ENCODE assay signal across 25 cellular contexts in the genomic region with DNA sequence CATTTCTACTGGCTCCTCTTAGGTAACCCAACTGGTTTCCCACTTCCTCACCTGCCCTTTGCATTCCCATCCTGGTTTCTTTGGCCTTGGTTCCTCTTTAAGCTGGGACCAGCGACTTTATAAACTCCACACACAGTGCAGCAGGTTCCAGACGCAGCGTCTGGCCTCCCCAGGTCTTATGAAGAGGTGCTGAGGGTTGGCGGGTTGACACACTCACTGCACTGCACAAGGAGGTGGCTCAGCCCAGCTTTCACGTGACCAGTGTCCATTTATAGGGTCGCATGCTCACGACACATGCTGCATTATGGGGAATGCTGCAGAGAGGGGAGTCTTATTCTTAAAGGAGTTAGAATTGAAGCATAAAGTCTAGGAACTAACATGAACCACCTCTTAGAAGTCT.
"Had no signal": no experiment of that assay in that cellular context is flagged by ENCODE, and none has a peak within 500 bp of the region (broad histone marks: within the 10 kb centered on the region; RNA-seq: fewer than 3 reads in every experiment).

No MANE protein-coding gene starts in this region.

- H3K4me3 ChIP-seq: heart right ventricle, left lung, vagina had no signal

- H3K36me3 ChIP-seq: heart right ventricle, left lung, vagina had no signal

- H3K4me1 Mint-ChIP-seq: activated naive CD8-positive, alpha-beta T cell treated with anti-CD3 and anti-CD28 coated beads, Interleukin-2, amount 50 U/mL, for 24 hours; stimulated activated effector memory CD8-positive, alpha-beta T cell treated with anti-CD3 and anti-CD28 coated beads, Interleukin-12 subunit alpha, Interleukin-12 subunit beta, amount 100 ng/mL, for 72 hours; T-helper 17 cell had no signal

- DNase-seq: activated CD4-positive, alpha-beta memory T cell treated with anti-CD3 and anti-CD28 coated beads for 36 hours; activated CD4-positive, alpha-beta T cell treated with anti-CD3 and anti-CD28 coated beads for 4 hours; activated CD4-positive, CD25-positive, alpha-beta regulatory T cell; activated effector memory CD4-positive, alpha-beta T cell treated with Interleukin-2 at 50 U/mL for 16 hours; activated naive CD4-positive, alpha-beta T cell treated with anti-CD3 and anti-CD28 coated beads, Interleukin-2, amount 50 U/mL, for 16 hours; activated naive CD8-positive, alpha-beta T cell treated with anti-CD3 and anti-CD28 coated beads, Interleukin-2, amount 50 U/mL, for 24 hours; activated T-cell treated with anti-CD3 and anti-CD28 coated beads, Interleukin-2, amount 50 U/mL, for 72 hours; cerebellar nuclear complex; cortex of kidney; heart right ventricle; immature natural killer cell; kidney glomerular epithelial cell; left lung; mammary epithelial cell; midbrain; natural killer cell; stimulated activated CD4-positive, alpha-beta T cell treated with anti-CD3 and anti-CD28 coated beads, Interleukin-2, amount 100 ng/mL, for 24 hours; T-helper 17 cell; trophoblast cell had no signal

- ATAC-seq: activated naive CD8-positive, alpha-beta T cell treated with anti-CD3 and anti-CD28 coated beads, Interleukin-2, amount 50 U/mL, for 24 hours; activated T-cell treated with anti-CD3 and anti-CD28 coated beads, Interleukin-2, amount 50 U/mL, for 72 hours; heart right ventricle; left lung; natural killer cell; sciatic nerve; stimulated activated effector memory CD8-positive, alpha-beta T cell treated with anti-CD3 and anti-CD28 coated beads, Interleukin-12 subunit alpha, Interleukin-12 subunit beta, amount 100 ng/mL, for 72 hours; T-helper 17 cell had no signal

- H3K27me3 ChIP-seq: heart right ventricle, left lung, vagina had no signal

- H3K9ac ChIP-seq: parathyroid adenoma had no signal

- H3K36me3 Mint-ChIP-seq: activated CD4-positive, alpha-beta memory T cell treated with anti-CD3 and anti-CD28 coated beads for 36 hours; immature natural killer cell; natural killer cell; stimulated activated effector memory CD8-positive, alpha-beta T cell treated with anti-CD3 and anti-CD28 coated beads, Interleukin-12 subunit alpha, Interleukin-12 subunit beta, amount 100 ng/mL, for 72 hours had no signal

- H3K27ac Mint-ChIP-seq: activated CD4-positive, alpha-beta memory T cell treated with anti-CD3 and anti-CD28 coated beads for 36 hours; activated naive CD8-positive, alpha-beta T cell treated with anti-CD3 and anti-CD28 coated beads, Interleukin-2, amount 50 U/mL, for 24 hours; activated T-cell treated with anti-CD3 and anti-CD28 coated beads, Interleukin-2, amount 50 U/mL, for 72 hours; immature natural killer cell; natural killer cell; stimulated activated effector memory CD8-positive, alpha-beta T cell treated with anti-CD3 and anti-CD28 coated beads, Interleukin-12 subunit alpha, Interleukin-12 subunit beta, amount 100 ng/mL, for 72 hours; T-helper 17 cell had no signal

- H3K9me3 ChIP-seq: heart right ventricle, left lung, vagina had no signal

- H3K27me3 Mint-ChIP-seq: activated CD4-positive, alpha-beta memory T cell treated with anti-CD3 and anti-CD28 coated beads for 36 hours; activated naive CD8-positive, alpha-beta T cell treated with anti-CD3 and anti-CD28 coated beads, Interleukin-2, amount 50 U/mL, for 24 hours had no signal

- H3K4me3 Mint-ChIP-seq: activated CD4-positive, alpha-beta memory T cell treated with anti-CD3 and anti-CD28 coated beads for 36 hours; activated naive CD8-positive, alpha-beta T cell treated with anti-CD3 and anti-CD28 coated beads, Interleukin-2, amount 50 U/mL, for 24 hours; activated T-cell treated with anti-CD3 and anti-CD28 coated beads, Interleukin-2, amount 50 U/mL, for 72 hours; immature natural killer cell; natural killer cell; stimulated activated effector memory CD8-positive, alpha-beta T cell treated with anti-CD3 and anti-CD28 coated beads, Interleukin-12 subunit alpha, Interleukin-12 subunit beta, amount 100 ng/mL, for 72 hours; T-helper 17 cell had no signal

- FAIRE-seq: small intestine had no signal

- H3K27ac ChIP-seq: epithelial cell of prostate, left lung, parathyroid adenoma, vagina had no signal

- H2AFZ ChIP-seq: parathyroid adenoma had no signal

- H3K9me3 Mint-ChIP-seq: activated CD4-positive, alpha-beta memory T cell treated with anti-CD3 and anti-CD28 coated beads for 36 hours; activated naive CD8-positive, alpha-beta T cell treated with anti-CD3 and anti-CD28 coated beads, Interleukin-2, amount 50 U/mL, for 24 hours; immature natural killer cell; natural killer cell had no signal
